In genomic region chr12:47112679-47113078, GRCh38 we compare ENCODE assay signal across 24 cellular contexts. TPM values are rescaled to one million over a fixed set of nuclear protein-coding genes. Genes with fewer than 3 reads are reported as not detected.
"Had no signal": no experiment of that assay in that cellular context is flagged by ENCODE, and none has a peak within 500 bp of the region (broad histone marks: within the 10 kb centered on the region; RNA-seq: fewer than 3 reads in every experiment).

No MANE protein-coding gene starts in this region.

- H3K4me3 Mint-ChIP-seq: activated B cell treated with CpG ODN at 0.5 μM for 24 hours; activated CD4-positive, alpha-beta T cell treated with anti-CD3 and anti-CD28 coated beads, Interleukin-2, amount 10 ng/mL, durations not matched to agents 24 days and 14 days; activated CD8-positive, alpha-beta memory T cell treated with anti-CD3 and anti-CD28 coated beads, Interleukin-2, amount 10 ng/mL, durations not matched to agents 7 days and 5 days; activated T-cell treated with anti-CD3 and anti-CD28 coated beads, Interleukin-2, amount 50 U/mL, for 4 hours; T-helper 17 cell had no signal

- H3K27me3 Mint-ChIP-seq: activated B cell treated with CpG ODN at 0.5 μM for 24 hours; activated CD4-positive, alpha-beta T cell treated with anti-CD3 and anti-CD28 coated beads, Interleukin-2, amount 10 ng/mL, durations not matched to agents 24 days and 14 days; activated CD8-positive, alpha-beta memory T cell treated with anti-CD3 and anti-CD28 coated beads, Interleukin-2, amount 10 ng/mL, durations not matched to agents 7 days and 5 days; T-helper 17 cell had no signal

- H3K9me3 Mint-ChIP-seq: activated B cell treated with CpG ODN at 0.5 μM for 24 hours; activated CD4-positive, alpha-beta T cell treated with anti-CD3 and anti-CD28 coated beads, Interleukin-2, amount 10 ng/mL, durations not matched to agents 24 days and 14 days; activated T-cell treated with anti-CD3 and anti-CD28 coated beads, Interleukin-2, amount 50 U/mL, for 4 hours; activated T-helper 2 cell treated with anti-CD3 and anti-CD28 coated beads, Interferon-gamma antibody, Interleukin-2, Interleukin-4, amounts not matched to agents 10 μg/mL and 5 μg/mL and 100 μg/mL, durations not matched to agents 14 hours and 24 hours and 36 hours had no signal

- H3K27ac Mint-ChIP-seq: activated B cell treated with CpG ODN at 0.5 μM for 24 hours; activated CD4-positive, alpha-beta T cell treated with anti-CD3 and anti-CD28 coated beads, Interleukin-2, amount 10 ng/mL, durations not matched to agents 24 days and 14 days; activated T-helper 2 cell treated with anti-CD3 and anti-CD28 coated beads, Interferon-gamma antibody, Interleukin-2, Interleukin-4, amounts not matched to agents 10 μg/mL and 5 μg/mL and 100 μg/mL, durations not matched to agents 14 hours and 24 hours and 36 hours had no signal

- ATAC-seq: activated CD8-positive, alpha-beta memory T cell treated with anti-CD3 and anti-CD28 coated beads, Interleukin-2, amount 10 ng/mL, durations not matched to agents 7 days and 5 days; activated T-cell treated with anti-CD3 and anti-CD28 coated beads, Interleukin-2, amount 50 U/mL, for 4 hours; T-helper 17 cell had no signal

- H3K4me1 Mint-ChIP-seq: activated B cell treated with CpG ODN at 0.5 μM for 24 hours had no signal

- DNase-seq: activated B cell treated with CpG ODN at 0.5 μM for 24 hours; activated CD4-positive, alpha-beta T cell treated with anti-CD3 and anti-CD28 coated beads for 1 hour; activated CD4-positive, alpha-beta T cell treated with anti-CD3 and anti-CD28 coated beads, Interleukin-2, amount 10 ng/mL, durations not matched to agents 24 days and 14 days; activated CD8-positive, alpha-beta memory T cell treated with anti-CD3 and anti-CD28 coated beads, Interleukin-2, amount 10 ng/mL, durations not matched to agents 7 days and 5 days; activated gamma-delta T cell treated with Interleukin-2 at 50 U/mL for 16 hours; activated naive CD4-positive, alpha-beta T cell treated with anti-CD3 and anti-CD28 coated beads, Interleukin-2, amount 50 U/mL, for 16 hours; activated T-cell treated with anti-CD3 and anti-CD28 coated beads, Interleukin-2, amount 50 U/mL, for 4 hours; brain microvascular endothelial cell; IMR-90; Kasumi-1; KBM-7; NCI-H1048; NCI-H146; NCI-H1930; NCI-H2171 treated with DMSO at 0.1 percent for 48 hours; NCI-H226; NCI-H510A; NCI-H526 treated with DMSO at 0.1 percent for 48 hours; NCI-H82; SIG-M5; T-helper 17 cell; T-helper 9 cell had no signal

RNA-seq across cellular contexts. Expression of gene AMIGO2, which starts 32.9 kb away (rescaled TPM):
- total RNA-seq: OCI-LY7 had no signal
